Comparison of ENCODE assay signal across 32 cellular contexts in the genomic region with DNA sequence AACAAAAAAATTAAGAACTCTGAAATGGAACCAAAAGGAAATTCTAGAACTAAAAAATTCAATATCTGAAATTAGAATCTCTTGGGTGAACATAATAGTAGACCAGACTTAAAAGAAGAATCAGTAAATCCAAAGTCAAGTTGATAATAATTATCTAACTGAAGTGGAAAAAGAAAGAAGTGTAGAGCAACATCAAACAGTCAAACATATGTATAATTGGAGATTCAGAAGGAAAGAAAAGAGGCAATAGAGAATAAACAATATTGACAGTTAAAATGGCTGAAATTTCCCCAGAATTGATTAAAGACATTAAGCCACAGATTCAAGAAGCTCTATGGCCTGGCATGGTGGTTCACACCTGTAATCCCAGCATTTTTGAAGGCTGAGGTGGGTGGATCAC.
"Had no signal": no experiment of that assay in that cellular context is flagged by ENCODE, and none has a peak within 500 bp of the region (broad histone marks: within the 10 kb centered on the region; RNA-seq: fewer than 3 reads in every experiment).

No MANE protein-coding gene starts in this region.

- H3K27ac ChIP-seq: neural progenitor cell, ovary, parathyroid adenoma, prostate gland, skin epidermis, spleen, suprapubic skin, testis, tibial artery, transverse colon, upper lobe of right lung, uterus had no signal

- ATAC-seq: naive thymus-derived CD4-positive, alpha-beta T cell; natural killer cell; right cardiac atrium; sciatic nerve; stimulated activated memory B cell treated with anti-CD40 and anti-IgM and Interleukin-4, amounts not matched to agents 10 μg/mL and 1 μg/mL and 100 μg/mL, for 72 hours; stimulated activated naive CD8-positive, alpha-beta T cell treated with anti-CD3 and anti-CD28 coated beads, Interleukin-15, amount 100 ng/mL, for 72 hours; stimulated activated naive CD8-positive, alpha-beta T cell treated with anti-CD3 and anti-CD28 coated beads, Interleukin-15, Interleukin-2, amounts not matched to agents 100 U/mL and 50 U/mL, for 24 hours; upper lobe of right lung had no signal

- H3K9me3 ChIP-seq: prostate gland, testis had no signal

- H3K36me3 ChIP-seq: ovary, prostate gland, spleen, suprapubic skin, tibial artery, transverse colon, upper lobe of right lung, uterus had no signal

- H3K9ac ChIP-seq: neural progenitor cell, parathyroid adenoma had no signal

- H3K4me3 ChIP-seq: neural progenitor cell, ovary, prostate gland, skin epidermis, smooth muscle cell, spleen, suprapubic skin, testis, tibial artery, transverse colon, upper lobe of right lung, uterus had no signal

- DNase-seq: naive thymus-derived CD4-positive, alpha-beta T cell; natural killer cell; occipital lobe; ovary; posterior cingulate gyrus; retina; right cardiac atrium; spleen; stimulated activated CD4-positive, alpha-beta T cell treated with anti-CD3 and anti-CD28 coated beads, Interleukin-12 subunit alpha, Interleukin-12 subunit beta, amount 100 ng/mL, for 4 hours; stimulated activated CD4-positive, alpha-beta T cell treated with anti-CD3 and anti-CD28 coated beads, Interleukin-1b, Interleukin-23, amount 100 ng/mL, for 48 hours; stimulated activated CD4-positive, alpha-beta T cell treated with anti-CD3 and anti-CD28 coated beads, Interleukin-4, amount 100 ng/mL, for 1 hour; stimulated activated CD4-positive, alpha-beta T cell treated with anti-CD3 and anti-CD28 coated beads, Interleukin-4, amount 100 ng/mL, for 4 hours; stimulated activated CD8-positive, alpha-beta memory T cell treated with anti-CD3 and anti-CD28 coated beads, Interleukin-4, amount 100 ng/mL, for 48 hours; stimulated activated naive CD4-positive, alpha-beta T cell; stimulated activated naive CD8-positive, alpha-beta T cell treated with anti-CD3 and anti-CD28 coated beads, Interleukin-15, amount 100 ng/mL, for 72 hours; stimulated activated naive CD8-positive, alpha-beta T cell treated with anti-CD3 and anti-CD28 coated beads, Interleukin-15, Interleukin-2, amounts not matched to agents 100 U/mL and 50 U/mL, for 24 hours; substantia nigra; testis; tibial artery; transverse colon; upper lobe of right lung; uterus had no signal

- H3K4me1 ChIP-seq: neural progenitor cell, prostate gland, spleen, suprapubic skin, testis, tibial artery, transverse colon, upper lobe of right lung, uterus had no signal

- H3K4me1 Mint-ChIP-seq: naive thymus-derived CD4-positive, alpha-beta T cell; natural killer cell; nephron; neural progenitor cell; stimulated activated memory B cell treated with anti-CD40 and anti-IgM and Interleukin-4, amounts not matched to agents 10 μg/mL and 1 μg/mL and 100 μg/mL, for 72 hours; stimulated activated naive CD8-positive, alpha-beta T cell treated with anti-CD3 and anti-CD28 coated beads, Interleukin-15, amount 100 ng/mL, for 72 hours had no signal

- H3K4me3 Mint-ChIP-seq: naive thymus-derived CD4-positive, alpha-beta T cell; natural killer cell; nephron; neural progenitor cell; stimulated activated memory B cell treated with anti-CD40 and anti-IgM and Interleukin-4, amounts not matched to agents 10 μg/mL and 1 μg/mL and 100 μg/mL, for 72 hours; stimulated activated naive CD8-positive, alpha-beta T cell treated with anti-CD3 and anti-CD28 coated beads, Interleukin-15, amount 100 ng/mL, for 72 hours; type B pancreatic cell had no signal

- H3K27ac Mint-ChIP-seq: naive thymus-derived CD4-positive, alpha-beta T cell; natural killer cell; nephron; neural progenitor cell; stimulated activated memory B cell treated with anti-CD40 and anti-IgM and Interleukin-4, amounts not matched to agents 10 μg/mL and 1 μg/mL and 100 μg/mL, for 72 hours; type B pancreatic cell had no signal

- H3K27me3 ChIP-seq: neural progenitor cell, ovary, testis, uterus had no signal
